ENCODE assay signal across 8 cellular contexts in genomic region chr12:77995436-77996167, GRCh38.
DNase-seq lines count a peak whose midpoint lies in the region; ATAC-seq and TF ChIP-seq lines count a peak whose summit lies in the region.

No MANE protein-coding gene starts in this region.

- TF ChIP-seq CTCF in GM10266 (IDR thresholded peaks at IDR 0.05; ENCODE audit: control insufficient read depth, insufficient read depth, low read depth, missing control alignments) = no peak

- H3K27ac ChIP-seq in substantia nigra (ENCODE audit: low read depth, low read length, poor library complexity, severe bottlenecking) = no peak overlapping the region

- ATAC-seq in GM21528 (IDR thresholded peaks at IDR 0.05; ENCODE audit: low FRiP score, unreplicated experiment) = peak; percentile 77
- peak; percentile 73 for ATAC-seq in HG03521 (IDR thresholded peaks at IDR 0.05; ENCODE audit: unreplicated experiment)

- DNase-seq in GM10266 (ENCODE audit: extremely low spot score) = peak; percentile 34
- peak; percentile 9 for DNase-seq in fibroblast of the conjunctiva (ENCODE audit: low read depth)
- no peak for DNase-seq in NCI-H187 treated with DMSO at 0.1 percent for 48 hours (lab: John Stamatoyannopoulos, UW)
- DNase-seq in substantia nigra (lab: John Stamatoyannopoulos, UW) = no peak
- no peak for DNase-seq in activated effector memory CD4-positive, alpha-beta T cell treated with Interleukin-2 at 50 U/mL for 16 hours
- no peak for DNase-seq in activated naive CD4-positive, alpha-beta T cell treated with anti-CD3 and anti-CD28 coated beads, Interleukin-2, amount 50 U/mL, for 16 hours

Comparison
In these comparisons a context has a peak if more than half of its experiments do, and no peak if none do; other contexts are left out.
1. DNase-seq: peak in GM10266 (single experiment) and fibroblast of the conjunctiva (single experiment); none in NCI-H187 treated with DMSO at 0.1 percent for 48 hours (single experiment), substantia nigra (0 of 49), activated effector memory CD4-positive, alpha-beta T cell treated with Interleukin-2 at 50 U/mL for 16 hours (single experiment) and activated naive CD4-positive, alpha-beta T cell treated with anti-CD3 and anti-CD28 coated beads, Interleukin-2, amount 50 U/mL, for 16 hours (single experiment).